Comparison of ENCODE assay signal across 10 cellular contexts in genomic region chr2:197454923-197455322, GRCh38. TPM values are rescaled to one million over a fixed set of nuclear protein-coding genes. Genes with fewer than 3 reads are reported as not detected.
A peak's percentile ranks its signal among the peaks of the same experiment; 100 is the strongest.
DNase-seq lines count a peak whose midpoint lies in the region; ATAC-seq, FAIRE-seq and TF ChIP-seq lines count a peak whose summit lies in the region.
"Had no signal": no experiment of that assay in that cellular context is flagged by ENCODE, and none has a peak within 500 bp of the region (broad histone marks: within the 10 kb centered on the region; RNA-seq: fewer than 3 reads in every experiment).

No MANE protein-coding gene starts in this region.

- peak overlapping the region; percentile 100 for H3K27ac Mint-ChIP-seq in MCF 10A (ENCODE audit: low read depth, unreplicated experiment)

- TF ChIP-seq POLR2A in A549 (IDR thresholded peaks at IDR 0.05; ENCODE audit: low read length): no peak

- no peak overlapping the region for H3K9ac ChIP-seq in HUES48 (ENCODE audit: low read depth, low read length)
- no peak overlapping the region for H3K9ac ChIP-seq in muscle layer of colon (ENCODE audit: low read length)

- H3K4me1 ChIP-seq in A549: peaks cover 32% of the 10 kb centered on the region
- peaks cover 10% of the 10 kb centered on the region for H3K4me1 ChIP-seq in HUES48 (ENCODE audit: control insufficient read depth, insufficient read depth, low read length)
- H3K4me1 ChIP-seq in muscle layer of colon (ENCODE audit: insufficient read depth, low read length): peaks cover 12% of the 10 kb centered on the region

- no peak overlapping the region; a peak in 1 of 6 replicates for H3K27ac ChIP-seq in A549
- no peak overlapping the region for H3K27ac ChIP-seq in HUES48 (ENCODE audit: low read depth, low read length)
- peak overlapping the region; percentile 69 for H3K27ac ChIP-seq in muscle layer of colon (ENCODE audit: low read depth, low read length)

- no peaks in the 10 kb centered on the region for H3K9me3 Mint-ChIP-seq in MCF 10A (ENCODE audit: unreplicated experiment)

- H3K36me3 ChIP-seq in HUES48 (ENCODE audit: control insufficient read depth, insufficient read depth, low read length) (peaks cover 3% of the 10 kb centered on the region; the same call in 1 of the 2 replicates), muscle layer of colon (ENCODE audit: insufficient read depth, low read length) (no peaks in the 10 kb centered on the region)

- POLR2A ChIA-PET in A549 (lab: Yijun Ruan, JAX): no interaction called here
- POLR2A ChIA-PET in MCF 10A (lab: Yijun Ruan, JAX): interaction anchor here (1.5 to 12.1 kb wide), 4 partner anchors 11 to 61 kb away, joined by 5 to 257 read pairs (median 72); partner anchors contain the start of genes HSPD1, HSPE1, MOB4 and SF3B1

- H3K4me3 Mint-ChIP-seq in MCF 10A (ENCODE audit: unreplicated experiment): peak overlapping the region; percentile 99

- peak overlapping the region; percentile 83 for H3K4me2 ChIP-seq in A549

- DNase-seq in A549 (ENCODE audit: low read depth in 1 of 2, low spot score in 1 of 2): no peak
- no peak for DNase-seq in MCF 10A (ENCODE audit: unreplicated experiment)
- DNase-seq in AML-193 (lab: John Stamatoyannopoulos, UW): no peak
- DNase-seq: activated gamma-delta T cell treated with Interleukin-2 at 50 U/mL for 16 hours, NCI-H345 had no signal

- H3K36me3 Mint-ChIP-seq in MCF 10A (ENCODE audit: insufficient read depth, unreplicated experiment): peaks cover 20% of the 10 kb centered on the region

- peak overlapping the region; percentile 83 for H3K4me3 ChIP-seq in A549
- H3K4me3 ChIP-seq in HUES48 (ENCODE audit: low read depth, low read length): peak overlapping the region; percentile 79
- H3K4me3 ChIP-seq in muscle layer of colon (ENCODE audit: low read depth in 1 of 2, low read length in 2 of 2): peak overlapping the region in 1 of 2 donors; percentile 70

- H3K27me3 Mint-ChIP-seq in MCF 10A (ENCODE audit: insufficient read depth, unreplicated experiment): no peaks in the 10 kb centered on the region

- no peak for FAIRE-seq in A549 (lab: Jason Lieb, UNC)

- 89% methylated on average over 2 of the region's 2 CpGs for WGBS in A549 (ENCODE audit: missing lambda C conversion rate)

- H3K9me3 ChIP-seq in A549: no peaks in the 10 kb centered on the region
- no peaks in the 10 kb centered on the region for H3K9me3 ChIP-seq in HUES48 (ENCODE audit: control insufficient read depth, insufficient read depth, low read length)
- H3K9me3 ChIP-seq in muscle layer of colon (ENCODE audit: low read length): no peaks in the 10 kb centered on the region

- H3K4me1 Mint-ChIP-seq in MCF 10A (ENCODE audit: insufficient read depth, unreplicated experiment): peaks cover 19% of the 10 kb centered on the region

- TF ChIP-seq RAD21 in A549 (conservative IDR thresholded peaks at IDR 0.05 in 1 of 2, IDR thresholded peaks at IDR 0.05 in 1 of 2): no peak

- CTCF ChIA-PET in A549 (lab: Yijun Ruan, JAX) (no interaction called here), MCF 10A (lab: Yijun Ruan, JAX) (interaction anchor here (0.6 kb wide), 2 partner anchors 96 to 250 kb away, joined by 3 to 4 read pairs; no protein-coding TSS in a partner anchor)

- no peak for TF ChIP-seq CTCF in A549 (IDR thresholded peaks at IDR 0.05)
- TF ChIP-seq CTCF in MCF 10A (IDR thresholded peaks at IDR 0.05; ENCODE audit: unreplicated experiment): no peak

- ATAC-seq in A549 (no peak), HG03457 (IDR thresholded peaks at IDR 0.05; ENCODE audit: unreplicated experiment) (no peak), GM18861 (IDR thresholded peaks at IDR 0.05; ENCODE audit: unreplicated experiment) (no peak), GM19467 (IDR thresholded peaks at IDR 0.05; ENCODE audit: unreplicated experiment) (no peak)

- TF ChIP-seq EP300 in A549 (IDR thresholded peaks at IDR 0.05): no peak

- no TSS peak for BruUV-seq in MCF 10A (replicated peaks; lab: Mats Ljungman, UMichigan)

- H3K27me3 ChIP-seq in HUES48 (ENCODE audit: control insufficient read depth, insufficient read depth, low read length): no peaks in the 10 kb centered on the region
- no peaks in the 10 kb centered on the region for H3K27me3 ChIP-seq in muscle layer of colon (ENCODE audit: control insufficient read depth in 1 of 2, insufficient read depth in 2 of 2, low read length in 2 of 2)

- intact Hi-C loops in MCF 10A (cut with micrococcal nuclease): loop anchor here (5.0 kb wide), 2 partner anchors 42 to 252 kb away; partner anchors contain the start of genes HSPD1 and MARS2

TF ChIP-seq in A549, 52 proteins besides CTCF, POLR2A, EP300 and RAD21 (continues in another document):
- TF ChIP-seq HDAC2 (IDR thresholded peaks at IDR 0.05) (no peak), NFE2L2 (conservative IDR thresholded peaks at IDR 0.05; ENCODE audit: low read length) (no peak), HOXA7 (CRISPR knock-in tag; IDR thresholded peaks at IDR 0.05) (no peak), ELK1 (IDR thresholded peaks at IDR 0.05; ENCODE audit: low read depth, low read length) (no peak), JUN (IDR thresholded peaks at IDR 0.05) (no peak), MYC (IDR thresholded peaks at IDR 0.05; ENCODE audit: borderline replicate concordance, low read length) (no peak), ESRRA (IDR thresholded peaks at IDR 0.05; ENCODE audit: borderline replicate concordance, low read length) (no peak), HOXB13 (CRISPR knock-in tag; IDR thresholded peaks at IDR 0.05; ENCODE audit: low read depth) (no peak), CBX2 (IDR thresholded peaks at IDR 0.05; ENCODE audit: borderline replicate concordance, low read depth) (no peak), HMGXB4 (CRISPR knock-in tag; IDR thresholded peaks at IDR 0.05; ENCODE audit: borderline replicate concordance) (no peak), PBX3 (IDR thresholded peaks at IDR 0.05) (no peak)

RNA-seq across cellular contexts. Expression of gene COQ10B, which starts 1.6 kb away (rescaled TPM):
- polyA plus RNA-seq in A549 (2011; rRNA removed) (6.1 and 11.2 TPM in 2 replicates), A549 (2017; fragmentation: RNase III; extraction: RNeasy Plus Mini Kit Qiagen cat#74134 plus additional on column Dnase treatment) (22.9 to 25.1 TPM (median 24.3 TPM) in 3 replicates)
- polyA plus RNA-seq in A549 (2012; cell fraction: cytosol; rRNA removed): 2.1 and 2.8 TPM in 2 replicates
- 0.76 and 1.9 TPM in 2 replicates for polyA plus RNA-seq in A549 (2012; cell fraction: nucleus; rRNA removed)
- polyA minus RNA-seq in A549 (2011; rRNA and poly(A)+ RNA removed): 6.6 and 10.3 TPM in 2 replicates
- 21.3 and 22.8 TPM in 2 replicates for total RNA-seq in MCF 10A (2022)

RNA-seq across cellular contexts. Expression of gene SF3B1, which starts 20.1 kb away (rescaled TPM):
- polyA plus RNA-seq in A549 (2011; rRNA removed) (400 and 436 TPM in 2 replicates), A549 (2017; fragmentation: RNase III; extraction: RNeasy Plus Mini Kit Qiagen cat#74134 plus additional on column Dnase treatment) (165 to 167 TPM (median 166 TPM) in 3 replicates)
- polyA plus RNA-seq in A549 (2012; cell fraction: cytosol; rRNA removed): 63.0 and 72.3 TPM in 2 replicates
- polyA plus RNA-seq in A549 (2012; cell fraction: nucleus; rRNA removed): 97.8 and 228 TPM in 2 replicates
- 144 and 230 TPM in 2 replicates for polyA minus RNA-seq in A549 (2011; rRNA and poly(A)+ RNA removed)
- total RNA-seq in MCF 10A (2022): 179 and 182 TPM in 2 replicates

RNA-seq across cellular contexts. Expression of gene HSPD1, which starts 44.7 kb away (rescaled TPM):
- 767 and 790 TPM in 2 replicates for polyA plus RNA-seq in A549 (2011; rRNA removed)
- polyA plus RNA-seq in A549 (2012; cell fraction: cytosol; rRNA removed): 369 and 389 TPM in 2 replicates
- 233 and 254 TPM in 2 replicates for polyA plus RNA-seq in A549 (2012; cell fraction: nucleus; rRNA removed)
- 833 to 1,004 TPM (median 882 TPM) in 3 replicates for polyA plus RNA-seq in A549 (2017; fragmentation: RNase III; extraction: RNeasy Plus Mini Kit Qiagen cat#74134 plus additional on column Dnase treatment)
- polyA minus RNA-seq in A549 (2011; rRNA and poly(A)+ RNA removed): 315 and 357 TPM in 2 replicates
- total RNA-seq in MCF 10A (2022): 681 and 693 TPM in 2 replicates

RNA-seq across cellular contexts. Expression of gene HSPE1, which starts 45.3 kb away (rescaled TPM):
- 286 and 468 TPM in 2 replicates for polyA plus RNA-seq in A549 (2011; rRNA removed)
- polyA plus RNA-seq in A549 (2012; cell fraction: cytosol; rRNA removed): 301 and 505 TPM in 2 replicates
- 52.2 and 83.9 TPM in 2 replicates for polyA plus RNA-seq in A549 (2012; cell fraction: nucleus; rRNA removed)
- polyA plus RNA-seq in A549 (2017; fragmentation: RNase III; extraction: RNeasy Plus Mini Kit Qiagen cat#74134 plus additional on column Dnase treatment): 1,189 to 1,457 TPM (median 1,198 TPM) in 3 replicates
- polyA minus RNA-seq in A549 (2011; rRNA and poly(A)+ RNA removed): 27.4 and 28.4 TPM in 2 replicates
- 80.0 and 95.2 TPM in 2 replicates for total RNA-seq in MCF 10A (2022)
